Comparison of ENCODE assay signal across 8 cellular contexts in the genomic region with DNA sequence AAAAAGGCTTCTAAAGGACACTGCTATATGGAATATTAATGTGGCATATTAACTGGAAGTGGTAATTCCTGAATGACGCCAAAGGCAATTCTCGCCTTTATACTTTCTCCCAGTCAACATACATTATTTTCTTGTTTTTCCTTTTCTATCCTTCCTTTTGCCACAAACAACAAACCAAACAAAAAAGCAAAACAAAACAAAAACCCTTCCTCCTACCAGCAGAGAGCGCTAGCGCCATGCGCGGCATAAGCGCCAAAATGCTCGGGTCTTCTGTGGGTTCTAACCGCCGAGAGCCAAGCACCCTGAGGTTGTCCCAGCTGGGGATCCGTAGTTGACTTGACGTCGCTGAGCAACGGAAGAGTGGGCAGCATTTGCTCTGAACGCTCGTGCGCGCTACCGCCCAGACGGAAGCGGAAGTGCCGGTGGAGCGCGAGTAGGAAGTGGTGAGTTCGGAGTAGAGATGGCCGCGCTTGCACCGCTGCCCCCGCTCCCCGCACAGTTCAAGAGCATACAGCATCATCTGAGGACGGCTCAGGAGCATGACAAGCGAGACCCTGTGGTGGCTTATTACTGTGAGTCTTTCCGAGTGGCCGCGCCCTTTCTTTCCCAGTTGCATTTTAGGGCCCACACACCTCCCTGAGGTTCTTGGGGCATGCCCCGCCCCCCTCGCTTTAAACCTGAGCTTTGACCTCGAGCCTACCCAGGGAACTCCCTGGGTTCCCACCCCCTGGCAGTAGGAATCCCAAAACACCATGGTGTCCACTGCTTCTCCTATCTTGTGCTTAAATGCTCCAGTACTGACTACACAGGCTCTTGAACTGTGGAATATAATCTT. TPM values are rescaled to one million over a fixed set of nuclear protein-coding genes. Genes with fewer than 3 reads are reported as not detected.
A peak's percentile ranks its signal among the peaks of the same experiment; 100 is the strongest.
DNase-seq lines count a peak whose midpoint lies in the region; ATAC-seq and TF ChIP-seq lines count a peak whose summit lies in the region.

NMBR (minus strand) TSS at position 295 of the 835 bp plus-strand sequence. CDS start 58,464 bp downstream, outside the sequence.
A gene with protein sequence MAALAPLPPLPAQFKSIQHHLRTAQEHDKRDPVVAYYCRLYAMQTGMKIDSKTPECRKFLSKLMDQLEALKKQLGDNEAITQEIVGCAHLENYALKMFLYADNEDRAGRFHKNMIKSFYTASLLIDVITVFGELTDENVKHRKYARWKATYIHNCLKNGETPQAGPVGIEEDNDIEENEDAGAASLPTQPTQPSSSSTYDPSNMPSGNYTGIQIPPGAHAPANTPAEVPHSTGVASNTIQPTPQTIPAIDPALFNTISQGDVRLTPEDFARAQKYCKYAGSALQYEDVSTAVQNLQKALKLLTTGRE (plus strand): TSS at position 436 of the 835 bp plus-strand sequence. CDS start 25 bp downstream, at position 461.

- peak; percentile 42; the same call in 1 of the 2 replicates for TF ChIP-seq EP300 in Ishikawa (IDR thresholded peaks at IDR 0.05; ENCODE audit: borderline replicate concordance)

- ATAC-seq in GM21576 (IDR thresholded peaks at IDR 0.05; ENCODE audit: unreplicated experiment): peak; percentile 100

- peaks cover 43% of the 10 kb centered on the region for H3K36me3 Mint-ChIP-seq in activated T-cell treated with anti-CD3 and anti-CD28 coated beads, Interleukin-2, amount 50 U/mL, for 24 hours (ENCODE audit: low read depth)

- no peaks in the 10 kb centered on the region for H3K27me3 Mint-ChIP-seq in activated T-cell treated with anti-CD3 and anti-CD28 coated beads, Interleukin-2, amount 50 U/mL, for 24 hours

- no peaks in the 10 kb centered on the region for H3K4me1 ChIP-seq in esophagus (ENCODE audit: control insufficient read depth in 2 of 2, insufficient read depth in 2 of 2, low read length in 1 of 2)
- H3K4me1 ChIP-seq in muscle layer of colon (ENCODE audit: insufficient read depth, low read length): peaks cover 13% of the 10 kb centered on the region

- peak within 1 kb of the TSS; percentile 95 for H3K27ac Mint-ChIP-seq in activated T-cell treated with anti-CD3 and anti-CD28 coated beads, Interleukin-2, amount 50 U/mL, for 24 hours

- 0% methylated on average over 38 of the region's 38 CpGs for WGBS in esophagus, 2 donors

- no peaks in the 10 kb centered on the region for H3K9me3 Mint-ChIP-seq in activated T-cell treated with anti-CD3 and anti-CD28 coated beads, Interleukin-2, amount 50 U/mL, for 24 hours

- no peaks in the 10 kb centered on the region for H3K9me3 ChIP-seq in esophagus (ENCODE audit: control insufficient read depth in 2 of 2, insufficient read depth in 1 of 2, low read depth in 1 of 2, low read length in 1 of 2)
- no peaks in the 10 kb centered on the region for H3K9me3 ChIP-seq in muscle layer of colon (ENCODE audit: low read length)

- peak within 1 kb of the TSS; percentile 75 for H3K9ac ChIP-seq in muscle layer of colon (ENCODE audit: low read length)

- DNase-seq in DMS53 treated with DMSO at 0.1 percent for 48 hours (lab: John Stamatoyannopoulos, UW; ENCODE audit: unreplicated experiment) (peak; percentile 90), OCI-M2 (lab: John Stamatoyannopoulos, UW; ENCODE audit: unreplicated experiment) (peak; percentile 75)
- DNase-seq in activated T-cell treated with anti-CD3 and anti-CD28 coated beads, Interleukin-2, amount 50 U/mL, for 24 hours: peak; percentile 93
- peak; percentile 94 for DNase-seq in stimulated activated CD8-positive, alpha-beta memory T cell treated with anti-CD3 and anti-CD28 coated beads, Interleukin-7, amount 100 ng/mL, for 24 hours (ENCODE audit: low read depth)

- H3K4me3 Mint-ChIP-seq in activated T-cell treated with anti-CD3 and anti-CD28 coated beads, Interleukin-2, amount 50 U/mL, for 24 hours: peak within 1 kb of the TSS; percentile 95

- TF ChIP-seq RAD21 in Ishikawa (IDR thresholded peaks at IDR 0.05; ENCODE audit: low read depth): peak; percentile 87

- peak within 1 kb of the TSS; percentile 89 to 99 for H3K4me3 ChIP-seq in esophagus (ENCODE audit: low read depth in 1 of 2, low read length in 2 of 2)
- peak within 1 kb of the TSS; percentile 73 to 78 for H3K4me3 ChIP-seq in muscle layer of colon (ENCODE audit: low read depth in 1 of 2, low read length in 2 of 2)

- H3K27me3 ChIP-seq in esophagus (ENCODE audit: control insufficient read depth in 1 of 2, insufficient read depth in 2 of 2, low read length in 2 of 2): no peaks in the 10 kb centered on the region
- no peaks in the 10 kb centered on the region for H3K27me3 ChIP-seq in muscle layer of colon (ENCODE audit: control insufficient read depth in 1 of 2, insufficient read depth in 2 of 2, low read length in 2 of 2)

- peak within 1 kb of the TSS; percentile 48 to 79 for H3K27ac ChIP-seq in esophagus (ENCODE audit: low read depth in 2 of 2, low read length in 1 of 2)
- H3K27ac ChIP-seq in muscle layer of colon (ENCODE audit: low read depth, low read length): peak within 1 kb of the TSS; percentile 69

- H3K4me1 Mint-ChIP-seq in activated T-cell treated with anti-CD3 and anti-CD28 coated beads, Interleukin-2, amount 50 U/mL, for 24 hours (ENCODE audit: low read depth): peaks cover 58% of the 10 kb centered on the region

- H3K36me3 ChIP-seq in esophagus (ENCODE audit: control insufficient read depth in 2 of 2, insufficient read depth in 2 of 2, low read length in 1 of 2): no peaks in the 10 kb centered on the region
- no peaks in the 10 kb centered on the region for H3K36me3 ChIP-seq in muscle layer of colon (ENCODE audit: insufficient read depth, low read length)

TF ChIP-seq in Ishikawa, 13 proteins besides CTCF, POLR2A, EP300 and RAD21:
- TF ChIP-seq TEAD4 (IDR thresholded peaks at IDR 0.05) (peak; percentile 40; the same call in 1 of the 2 replicates), TCF12 (IDR thresholded peaks at IDR 0.05; ENCODE audit: low read depth) (peak; percentile 67; the same call in 1 of the 2 replicates), FOXM1 (IDR thresholded peaks at IDR 0.05; ENCODE audit: borderline replicate concordance, low read depth) (peak; percentile 60; the same call in 1 of the 2 replicates), YY1 (IDR thresholded peaks at IDR 0.05; ENCODE audit: low read depth) (peak; percentile 90), TAF1 (IDR thresholded peaks at IDR 0.05; ENCODE audit: low read depth) (peak; percentile 71), CREB1 (IDR thresholded peaks at IDR 0.05; ENCODE audit: low read depth) (no peak; the same call in 1 of the 2 replicates), NFIC (IDR thresholded peaks at IDR 0.05) (peak; percentile 57; the same call in 1 of the 2 replicates), REST (IDR thresholded peaks at IDR 0.05; ENCODE audit: low read depth) (no peak), EGR1 (IDR thresholded peaks at IDR 0.05) (peak; percentile 75), CEBPB (IDR thresholded peaks at IDR 0.05) (no peak), ZBTB7A (IDR thresholded peaks at IDR 0.05; ENCODE audit: low read depth) (no peak)
- TF ChIP-seq, protein P1, sequence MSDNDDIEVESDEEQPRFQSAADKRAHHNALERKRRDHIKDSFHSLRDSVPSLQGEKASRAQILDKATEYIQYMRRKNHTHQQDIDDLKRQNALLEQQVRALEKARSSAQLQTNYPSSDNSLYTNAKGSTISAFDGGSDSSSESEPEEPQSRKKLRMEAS (IDR thresholded peaks at IDR 0.05): peak; percentile 87
- TF ChIP-seq, protein P2, sequence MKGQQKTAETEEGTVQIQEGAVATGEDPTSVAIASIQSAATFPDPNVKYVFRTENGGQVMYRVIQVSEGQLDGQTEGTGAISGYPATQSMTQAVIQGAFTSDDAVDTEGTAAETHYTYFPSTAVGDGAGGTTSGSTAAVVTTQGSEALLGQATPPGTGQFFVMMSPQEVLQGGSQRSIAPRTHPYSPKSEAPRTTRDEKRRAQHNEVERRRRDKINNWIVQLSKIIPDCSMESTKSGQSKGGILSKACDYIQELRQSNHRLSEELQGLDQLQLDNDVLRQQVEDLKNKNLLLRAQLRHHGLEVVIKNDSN (IDR thresholded peaks at IDR 0.05): no peak

RNA-seq across cellular contexts. Expression of gene NMBR, which starts in this region (rescaled TPM):
- not detected for polyA plus RNA-seq in esophagus

RNA-seq across cellular contexts. Expression of the second gene that starts in this region (rescaled TPM):
- polyA plus RNA-seq in esophagus: 10 to 100 TPM; 21.4 to 36.8 TPM

Comparison
In these comparisons a context has a peak if more than half of its experiments do, and no peak if none do; other contexts are left out.
1. Peak in every context shown above with its lines: DNase-seq, ATAC-seq, H3K4me3 ChIP-seq and H3K27ac ChIP-seq.